ENCODE assay signal across 1 cellular context in the genomic region with DNA sequence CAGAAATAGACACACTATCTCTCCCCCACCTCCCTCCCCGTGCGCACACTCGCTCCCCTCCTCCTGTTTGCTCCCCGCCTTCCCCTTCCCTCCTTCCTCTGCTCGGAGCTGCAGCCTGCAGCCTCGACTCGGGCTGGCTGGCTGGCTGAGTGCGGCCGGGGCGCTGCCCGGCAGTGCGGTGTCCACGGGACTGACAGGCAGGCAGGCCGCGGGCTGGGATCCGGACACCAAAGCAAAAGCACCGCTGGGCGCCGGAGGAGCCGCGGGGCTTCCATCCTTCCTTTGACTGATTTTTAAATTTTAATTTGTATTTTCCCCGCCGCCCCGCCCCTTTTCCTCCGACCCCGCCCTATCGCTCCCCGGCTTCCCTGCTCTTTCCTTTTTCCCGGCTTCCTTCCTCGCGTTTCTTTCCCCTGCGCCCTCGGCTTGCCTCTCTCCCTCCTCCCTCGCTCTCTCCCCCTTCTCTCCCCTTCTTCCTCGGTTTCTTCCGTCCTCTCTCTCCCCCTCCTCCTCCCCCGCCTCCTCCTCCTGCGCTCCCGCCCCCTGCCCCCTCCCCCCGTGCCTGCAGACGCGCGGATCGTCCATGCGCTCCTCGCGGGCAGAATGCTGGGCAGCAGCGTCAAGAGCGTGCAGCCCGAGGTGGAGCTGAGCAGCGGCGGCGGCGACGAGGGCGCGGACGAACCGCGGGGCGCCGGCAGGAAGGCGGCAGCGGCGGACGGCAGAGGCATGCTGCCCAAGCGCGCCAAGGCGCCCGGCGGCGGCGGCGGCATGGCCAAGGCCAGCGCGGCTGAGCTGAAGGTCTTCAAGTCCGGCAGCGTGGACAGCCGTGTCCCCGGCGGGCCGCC.
TF ChIP-seq lines count a peak whose summit lies in the region.

No MANE protein-coding gene starts in this region.

TF ChIP-seq in K562, 482 proteins besides CTCF, POLR2A, EP300 and RAD21 (continued from another document and continues in another):
- TF ChIP-seq, protein P1, sequence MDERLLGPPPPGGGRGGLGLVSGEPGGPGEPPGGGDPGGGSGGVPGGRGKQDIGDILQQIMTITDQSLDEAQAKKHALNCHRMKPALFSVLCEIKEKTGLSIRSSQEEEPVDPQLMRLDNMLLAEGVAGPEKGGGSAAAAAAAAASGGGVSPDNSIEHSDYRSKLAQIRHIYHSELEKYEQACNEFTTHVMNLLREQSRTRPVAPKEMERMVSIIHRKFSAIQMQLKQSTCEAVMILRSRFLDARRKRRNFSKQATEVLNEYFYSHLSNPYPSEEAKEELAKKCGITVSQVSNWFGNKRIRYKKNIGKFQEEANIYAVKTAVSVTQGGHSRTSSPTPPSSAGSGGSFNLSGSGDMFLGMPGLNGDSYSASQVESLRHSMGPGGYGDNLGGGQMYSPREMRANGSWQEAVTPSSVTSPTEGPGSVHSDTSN (CRISPR knock-in tag; IDR thresholded peaks at IDR 0.05; ENCODE audit: low read depth) = no peak
- TF ChIP-seq, protein P1 (tag; conservative IDR thresholded peaks at IDR 0.05; ENCODE audit: low read depth) = no peak
- TF ChIP-seq YY1 (IDR thresholded peaks at IDR 0.05; ENCODE audit: borderline replicate concordance in 1 of 3, control insufficient read depth in 1 of 3, extremely low read depth in 1 of 3, insufficient read depth in 3 of 3, insufficient read length in 1 of 3, insufficient replicate concordance in 2 of 3, low read depth in 1 of 3, low read length in 2 of 3) (peak in 1 of 3 experiments; percentile 14), ZNF140 (CRISPR knock-in tag; IDR thresholded peaks at IDR 0.05) (no peak), DACH1 (IDR thresholded peaks at IDR 0.05; ENCODE audit: partially characterized antibody) (no peak), ZBTB17 (CRISPR knock-in tag; IDR thresholded peaks at IDR 0.05) (no peak), FOXK1 (CRISPR knock-in tag; IDR thresholded peaks at IDR 0.05; ENCODE audit: borderline replicate concordance) (no peak), MAZ (CRISPR knock-in tag; conservative IDR thresholded peaks at IDR 0.05 in 1 of 2, IDR thresholded peaks at IDR 0.05 in 1 of 2) (peak in 1 of 2 experiments; percentile 78; a peak in 2 of 4 replicates), SPI1 (IDR thresholded peaks at IDR 0.05; ENCODE audit: borderline replicate concordance, low read depth, low read length) (no peak), NELFE (IDR thresholded peaks at IDR 0.05; ENCODE audit: insufficient read depth, insufficient read length) (no peak), ZNF79 (CRISPR knock-in tag; IDR thresholded peaks at IDR 0.05; ENCODE audit: low read depth) (no peak), MYC (IDR thresholded peaks at IDR 0.05; ENCODE audit: low read depth, low read length) (no peak; the same call in 1 of the 2 replicates), MYC (CRISPR knock-in tag; IDR thresholded peaks at IDR 0.05; ENCODE audit: borderline replicate concordance, low read depth) (no peak), PRPF4 (IDR thresholded peaks at IDR 0.05; ENCODE audit: insufficient read depth, low read depth, low read length, poor library complexity, severe bottlenecking) (no peak), ZBED1 (IDR thresholded peaks at IDR 0.05) (no peak), HMG20B (CRISPR knock-in tag; IDR thresholded peaks at IDR 0.05) (no peak), E2F3 (CRISPR knock-in tag; IDR thresholded peaks at IDR 0.05) (0 out of 2 replicates have a peak, but pooled peaks have one; percentile 21), POLR2AphosphoS2 (IDR thresholded peaks at IDR 0.05; ENCODE audit: low read length) (no peak), CBX1 (IDR thresholded peaks at IDR 0.05; ENCODE audit: low read depth) (no peak), TARDBP (IDR thresholded peaks at IDR 0.05) (no peak), MCM2 (IDR thresholded peaks at IDR 0.05; ENCODE audit: low read depth) (no peak), GABPB1 (CRISPR knock-in tag; IDR thresholded peaks at IDR 0.05) (no peak), ZNF707 (CRISPR knock-in tag; conservative IDR thresholded peaks at IDR 0.05) (no peak), KLF10 (CRISPR knock-in tag; IDR thresholded peaks at IDR 0.05) (no peak), DIDO1 (tag; IDR thresholded peaks at IDR 0.05; ENCODE audit: low read depth) (no peak), SNRNP70 (optimal IDR thresholded peaks at IDR 0.05; ENCODE audit: low read depth, low read length) (no peak), MAFK (IDR thresholded peaks at IDR 0.05; ENCODE audit: low read length) (no peak), ETS2 (tag; IDR thresholded peaks at IDR 0.05; ENCODE audit: borderline replicate concordance, poor library complexity, severe bottlenecking) (no peak), GTF2A2 (tag; IDR thresholded peaks at IDR 0.05) (no peak), TCF7 (IDR thresholded peaks at IDR 0.05; ENCODE audit: borderline replicate concordance) (no peak), HDGF (IDR thresholded peaks at IDR 0.05) (no peak), NFIX (CRISPR knock-in tag; IDR thresholded peaks at IDR 0.05; ENCODE audit: low read depth) (no peak), ZKSCAN3 (CRISPR knock-in tag; IDR thresholded peaks at IDR 0.05) (no peak), MECOM (CRISPR knock-in tag; IDR thresholded peaks at IDR 0.05) (no peak), ZFX (CRISPR knock-in tag; IDR thresholded peaks at IDR 0.05) (no peak), TGIF2 (CRISPR knock-in tag; IDR thresholded peaks at IDR 0.05) (no peak), CAMTA2 (CRISPR knock-in tag; conservative IDR thresholded peaks at IDR 0.05) (no peak), GATAD2A (IDR thresholded peaks at IDR 0.05) (no peak), JUN (IDR thresholded peaks at IDR 0.05; ENCODE audit: borderline replicate concordance, low read depth, low read length) (no peak), JUN (CRISPR knock-in tag; IDR thresholded peaks at IDR 0.05; ENCODE audit: borderline replicate concordance) (0 out of 2 replicates have a peak, but pooled peaks have one; percentile 1), HIVEP1 (CRISPR knock-in tag; IDR thresholded peaks at IDR 0.05) (no peak), ZNF184 (CRISPR knock-in tag; IDR thresholded peaks at IDR 0.05) (no peak), FOSL1 (tag; conservative IDR thresholded peaks at IDR 0.05) (no peak), FOXJ3 (CRISPR knock-in tag; IDR thresholded peaks at IDR 0.05) (no peak), TCF3 (CRISPR knock-in tag; IDR thresholded peaks at IDR 0.05) (no peak), BRD9 (IDR thresholded peaks at IDR 0.05; ENCODE audit: low read depth, partially characterized antibody) (no peak), ZBTB7A (IDR thresholded peaks at IDR 0.05; ENCODE audit: borderline replicate concordance, control insufficient read depth, low read depth, low read length) (no peak; the same call in 1 of the 2 replicates), TAF1 (IDR thresholded peaks at IDR 0.05; ENCODE audit: control insufficient read depth, extremely low read depth, insufficient read depth, low read length, severe bottlenecking) (no peak), ZNF354B (CRISPR knock-in tag; IDR thresholded peaks at IDR 0.05) (no peak), KLF16 (IDR thresholded peaks at IDR 0.05) (no peak), ETV5 (CRISPR knock-in tag; IDR thresholded peaks at IDR 0.05; ENCODE audit: low read depth) (no peak), HDAC8 (tag; IDR thresholded peaks at IDR 0.05) (no peak), RB1 (IDR thresholded peaks at IDR 0.05; ENCODE audit: low read depth) (peak; percentile 47), KHSRP (IDR thresholded peaks at IDR 0.05) (no peak), SIN3B (IDR thresholded peaks at IDR 0.05; ENCODE audit: low read depth) (no peak), ESRRB (CRISPR knock-in tag; IDR thresholded peaks at IDR 0.05; ENCODE audit: borderline replicate concordance) (no peak), CEBPB (tag; IDR thresholded peaks at IDR 0.05) (no peak), GATAD2B (IDR thresholded peaks at IDR 0.05; ENCODE audit: borderline replicate concordance) (no peak)
- TF ChIP-seq, protein P2, sequence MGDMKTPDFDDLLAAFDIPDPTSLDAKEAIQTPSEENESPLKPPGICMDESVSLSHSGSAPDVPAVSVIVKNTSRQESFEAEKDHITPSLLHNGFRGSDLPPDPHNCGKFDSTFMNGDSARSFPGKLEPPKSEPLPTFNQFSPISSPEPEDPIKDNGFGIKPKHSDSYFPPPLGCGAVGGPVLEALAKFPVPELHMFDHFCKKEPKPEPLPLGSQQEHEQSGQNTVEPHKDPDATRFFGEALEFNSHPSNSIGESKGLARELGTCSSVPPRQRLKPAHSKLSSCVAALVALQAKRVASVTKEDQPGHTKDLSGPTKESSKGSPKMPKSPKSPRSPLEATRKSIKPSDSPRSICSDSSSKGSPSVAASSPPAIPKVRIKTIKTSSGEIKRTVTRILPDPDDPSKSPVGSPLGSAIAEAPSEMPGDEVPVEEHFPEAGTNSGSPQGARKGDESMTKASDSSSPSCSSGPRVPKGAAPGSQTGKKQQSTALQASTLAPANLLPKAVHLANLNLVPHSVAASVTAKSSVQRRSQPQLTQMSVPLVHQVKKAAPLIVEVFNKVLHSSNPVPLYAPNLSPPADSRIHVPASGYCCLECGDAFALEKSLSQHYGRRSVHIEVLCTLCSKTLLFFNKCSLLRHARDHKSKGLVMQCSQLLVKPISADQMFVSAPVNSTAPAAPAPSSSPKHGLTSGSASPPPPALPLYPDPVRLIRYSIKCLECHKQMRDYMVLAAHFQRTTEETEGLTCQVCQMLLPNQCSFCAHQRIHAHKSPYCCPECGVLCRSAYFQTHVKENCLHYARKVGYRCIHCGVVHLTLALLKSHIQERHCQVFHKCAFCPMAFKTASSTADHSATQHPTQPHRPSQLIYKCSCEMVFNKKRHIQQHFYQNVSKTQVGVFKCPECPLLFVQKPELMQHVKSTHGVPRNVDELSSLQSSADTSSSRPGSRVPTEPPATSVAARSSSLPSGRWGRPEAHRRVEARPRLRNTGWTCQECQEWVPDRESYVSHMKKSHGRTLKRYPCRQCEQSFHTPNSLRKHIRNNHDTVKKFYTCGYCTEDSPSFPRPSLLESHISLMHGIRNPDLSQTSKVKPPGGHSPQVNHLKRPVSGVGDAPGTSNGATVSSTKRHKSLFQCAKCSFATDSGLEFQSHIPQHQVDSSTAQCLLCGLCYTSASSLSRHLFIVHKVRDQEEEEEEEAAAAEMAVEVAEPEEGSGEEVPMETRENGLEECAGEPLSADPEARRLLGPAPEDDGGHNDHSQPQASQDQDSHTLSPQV (IDR thresholded peaks at IDR 0.05) = peak; percentile 29; the same call in 1 of the 2 replicates
- TF ChIP-seq, protein P3, sequence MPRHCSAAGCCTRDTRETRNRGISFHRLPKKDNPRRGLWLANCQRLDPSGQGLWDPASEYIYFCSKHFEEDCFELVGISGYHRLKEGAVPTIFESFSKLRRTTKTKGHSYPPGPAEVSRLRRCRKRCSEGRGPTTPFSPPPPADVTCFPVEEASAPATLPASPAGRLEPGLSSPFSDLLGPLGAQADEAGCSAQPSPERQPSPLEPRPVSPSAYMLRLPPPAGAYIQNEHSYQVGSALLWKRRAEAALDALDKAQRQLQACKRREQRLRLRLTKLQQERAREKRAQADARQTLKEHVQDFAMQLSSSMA (CRISPR knock-in tag; IDR thresholded peaks at IDR 0.05) = peak; percentile 61; the same call in 1 of the 2 replicates
- TF ChIP-seq, protein P4, sequence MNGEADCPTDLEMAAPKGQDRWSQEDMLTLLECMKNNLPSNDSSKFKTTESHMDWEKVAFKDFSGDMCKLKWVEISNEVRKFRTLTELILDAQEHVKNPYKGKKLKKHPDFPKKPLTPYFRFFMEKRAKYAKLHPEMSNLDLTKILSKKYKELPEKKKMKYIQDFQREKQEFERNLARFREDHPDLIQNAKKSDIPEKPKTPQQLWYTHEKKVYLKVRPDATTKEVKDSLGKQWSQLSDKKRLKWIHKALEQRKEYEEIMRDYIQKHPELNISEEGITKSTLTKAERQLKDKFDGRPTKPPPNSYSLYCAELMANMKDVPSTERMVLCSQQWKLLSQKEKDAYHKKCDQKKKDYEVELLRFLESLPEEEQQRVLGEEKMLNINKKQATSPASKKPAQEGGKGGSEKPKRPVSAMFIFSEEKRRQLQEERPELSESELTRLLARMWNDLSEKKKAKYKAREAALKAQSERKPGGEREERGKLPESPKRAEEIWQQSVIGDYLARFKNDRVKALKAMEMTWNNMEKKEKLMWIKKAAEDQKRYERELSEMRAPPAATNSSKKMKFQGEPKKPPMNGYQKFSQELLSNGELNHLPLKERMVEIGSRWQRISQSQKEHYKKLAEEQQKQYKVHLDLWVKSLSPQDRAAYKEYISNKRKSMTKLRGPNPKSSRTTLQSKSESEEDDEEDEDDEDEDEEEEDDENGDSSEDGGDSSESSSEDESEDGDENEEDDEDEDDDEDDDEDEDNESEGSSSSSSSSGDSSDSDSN (IDR thresholded peaks at IDR 0.05; ENCODE audit: borderline replicate concordance in 1 of 2, low read depth in 2 of 2, low read length in 2 of 2) = peak; percentile 34 to 71; a peak in 1 of 4 replicates
- TF ChIP-seq, protein P5, sequence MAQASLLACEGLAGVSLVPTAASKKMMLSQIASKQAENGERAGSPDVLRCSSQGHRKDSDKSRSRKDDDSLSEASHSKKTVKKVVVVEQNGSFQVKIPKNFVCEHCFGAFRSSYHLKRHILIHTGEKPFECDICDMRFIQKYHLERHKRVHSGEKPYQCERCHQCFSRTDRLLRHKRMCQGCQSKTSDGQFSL (CRISPR knock-in tag; IDR thresholded peaks at IDR 0.05) = no peak
- TF ChIP-seq, protein P5 (tag; IDR thresholded peaks at IDR 0.05) = 0 out of 4 replicates have a peak, but pooled peaks of 1 of the 2 experiments have one; percentile 56
- TF ChIP-seq, protein P6, sequence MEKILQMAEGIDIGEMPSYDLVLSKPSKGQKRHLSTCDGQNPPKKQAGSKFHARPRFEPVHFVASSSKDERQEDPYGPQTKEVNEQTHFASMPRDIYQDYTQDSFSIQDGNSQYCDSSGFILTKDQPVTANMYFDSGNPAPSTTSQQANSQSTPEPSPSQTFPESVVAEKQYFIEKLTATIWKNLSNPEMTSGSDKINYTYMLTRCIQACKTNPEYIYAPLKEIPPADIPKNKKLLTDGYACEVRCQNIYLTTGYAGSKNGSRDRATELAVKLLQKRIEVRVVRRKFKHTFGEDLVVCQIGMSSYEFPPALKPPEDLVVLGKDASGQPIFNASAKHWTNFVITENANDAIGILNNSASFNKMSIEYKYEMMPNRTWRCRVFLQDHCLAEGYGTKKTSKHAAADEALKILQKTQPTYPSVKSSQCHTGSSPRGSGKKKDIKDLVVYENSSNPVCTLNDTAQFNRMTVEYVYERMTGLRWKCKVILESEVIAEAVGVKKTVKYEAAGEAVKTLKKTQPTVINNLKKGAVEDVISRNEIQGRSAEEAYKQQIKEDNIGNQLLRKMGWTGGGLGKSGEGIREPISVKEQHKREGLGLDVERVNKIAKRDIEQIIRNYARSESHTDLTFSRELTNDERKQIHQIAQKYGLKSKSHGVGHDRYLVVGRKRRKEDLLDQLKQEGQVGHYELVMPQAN (IDR thresholded peaks at IDR 0.05; ENCODE audit: borderline replicate concordance) = no peak
